In the genomic region with DNA sequence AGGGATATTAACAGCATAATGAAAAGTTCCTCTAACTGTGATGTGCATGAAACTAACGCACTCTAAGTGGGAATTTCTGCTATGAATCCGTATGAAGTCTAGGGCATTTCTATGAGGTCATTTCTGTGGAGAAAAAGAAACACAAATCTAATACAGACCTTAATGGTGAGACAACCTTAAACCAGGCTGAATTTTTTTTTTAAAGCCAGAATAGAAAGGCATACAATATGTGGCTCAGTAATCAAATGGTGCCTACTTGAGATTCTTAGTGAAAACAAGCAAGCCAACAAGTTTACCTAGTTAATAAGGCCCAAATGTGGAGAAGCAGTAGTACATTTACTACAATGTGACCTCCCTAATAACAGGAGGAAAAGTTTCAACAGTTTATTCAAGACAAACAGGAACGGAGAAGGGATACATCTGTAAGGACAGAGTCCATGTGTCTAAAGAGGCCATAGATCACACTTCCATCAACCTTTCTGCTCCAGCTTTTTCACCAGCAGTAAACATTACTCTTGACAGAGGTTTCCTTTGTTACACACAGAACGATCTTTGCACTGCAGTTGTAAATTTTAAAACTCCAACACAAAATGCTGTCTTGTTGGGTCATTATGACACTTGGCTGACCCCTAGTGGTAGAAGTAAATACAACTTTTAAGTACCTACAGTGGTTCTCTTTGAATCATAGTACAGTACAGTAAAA, we compare ENCODE assay signal across 1 cellular context.
TF ChIP-seq lines count a peak whose summit lies in the region.

No MANE protein-coding gene starts in this region.

TF ChIP-seq in GM23338, 12 proteins besides CTCF, POLR2A, EP300 and RAD21:
- no peak for TF ChIP-seq ZNF462 (CRISPR knock-in tag; IDR thresholded peaks at IDR 0.05)
- TF ChIP-seq POLR2AphosphoS5 (IDR thresholded peaks at IDR 0.05; ENCODE audit: low read depth): no peak
- TF ChIP-seq, protein P1, sequence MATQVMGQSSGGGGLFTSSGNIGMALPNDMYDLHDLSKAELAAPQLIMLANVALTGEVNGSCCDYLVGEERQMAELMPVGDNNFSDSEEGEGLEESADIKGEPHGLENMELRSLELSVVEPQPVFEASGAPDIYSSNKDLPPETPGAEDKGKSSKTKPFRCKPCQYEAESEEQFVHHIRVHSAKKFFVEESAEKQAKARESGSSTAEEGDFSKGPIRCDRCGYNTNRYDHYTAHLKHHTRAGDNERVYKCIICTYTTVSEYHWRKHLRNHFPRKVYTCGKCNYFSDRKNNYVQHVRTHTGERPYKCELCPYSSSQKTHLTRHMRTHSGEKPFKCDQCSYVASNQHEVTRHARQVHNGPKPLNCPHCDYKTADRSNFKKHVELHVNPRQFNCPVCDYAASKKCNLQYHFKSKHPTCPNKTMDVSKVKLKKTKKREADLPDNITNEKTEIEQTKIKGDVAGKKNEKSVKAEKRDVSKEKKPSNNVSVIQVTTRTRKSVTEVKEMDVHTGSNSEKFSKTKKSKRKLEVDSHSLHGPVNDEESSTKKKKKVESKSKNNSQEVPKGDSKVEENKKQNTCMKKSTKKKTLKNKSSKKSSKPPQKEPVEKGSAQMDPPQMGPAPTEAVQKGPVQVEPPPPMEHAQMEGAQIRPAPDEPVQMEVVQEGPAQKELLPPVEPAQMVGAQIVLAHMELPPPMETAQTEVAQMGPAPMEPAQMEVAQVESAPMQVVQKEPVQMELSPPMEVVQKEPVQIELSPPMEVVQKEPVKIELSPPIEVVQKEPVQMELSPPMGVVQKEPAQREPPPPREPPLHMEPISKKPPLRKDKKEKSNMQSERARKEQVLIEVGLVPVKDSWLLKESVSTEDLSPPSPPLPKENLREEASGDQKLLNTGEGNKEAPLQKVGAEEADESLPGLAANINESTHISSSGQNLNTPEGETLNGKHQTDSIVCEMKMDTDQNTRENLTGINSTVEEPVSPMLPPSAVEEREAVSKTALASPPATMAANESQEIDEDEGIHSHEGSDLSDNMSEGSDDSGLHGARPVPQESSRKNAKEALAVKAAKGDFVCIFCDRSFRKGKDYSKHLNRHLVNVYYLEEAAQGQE (IDR thresholded peaks at IDR 0.05; ENCODE audit: unreplicated experiment): no peak
- TF ChIP-seq STAT1 (IDR thresholded peaks at IDR 0.05; ENCODE audit: unreplicated experiment): no peak
- TF ChIP-seq EZH2 (IDR thresholded peaks at IDR 0.05; ENCODE audit: low read depth, unreplicated experiment): no peak
- TF ChIP-seq ZNF114 (CRISPR knock-in tag; IDR thresholded peaks at IDR 0.05): no peak
- no peak for TF ChIP-seq EZH2phosphoT487 (IDR thresholded peaks at IDR 0.05; ENCODE audit: unreplicated experiment)
- TF ChIP-seq CREB1 (CRISPR knock-in tag; IDR thresholded peaks at IDR 0.05; ENCODE audit: low read depth): no peak
- no peak for TF ChIP-seq NANOG (IDR thresholded peaks at IDR 0.05; ENCODE audit: borderline replicate concordance)
- TF ChIP-seq ETS1 (IDR thresholded peaks at IDR 0.05): no peak
- no peak for TF ChIP-seq ZNF331 (CRISPR knock-in tag; IDR thresholded peaks at IDR 0.05; ENCODE audit: low read depth)
- no peak for TF ChIP-seq JUNB (IDR thresholded peaks at IDR 0.05; ENCODE audit: unreplicated experiment)
